ENCODE assay signal across 8 cellular contexts in the genomic region with DNA sequence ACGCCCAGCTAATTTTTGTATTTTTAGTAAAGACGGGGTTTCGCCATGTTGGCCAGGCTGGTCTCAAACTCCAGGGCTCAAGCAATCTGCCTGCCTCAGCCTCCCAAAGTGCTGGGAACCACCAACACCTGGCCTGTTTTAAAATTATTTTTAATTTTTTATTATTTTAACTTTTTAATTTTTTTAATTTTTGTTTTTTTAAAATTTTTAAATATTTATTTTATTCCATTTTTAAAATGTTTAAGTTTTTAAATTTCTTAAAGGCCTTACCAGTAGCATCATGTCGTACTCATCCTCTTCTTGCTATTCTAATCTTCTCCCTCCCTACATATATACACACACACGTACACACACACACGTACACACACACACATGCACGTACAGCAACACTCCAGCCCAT. TPM values are rescaled to one million over a fixed set of nuclear protein-coding genes. Genes with fewer than 3 reads are reported as not detected.
"Had no signal": no experiment of that assay in that cellular context is flagged by ENCODE, and none has a peak within 500 bp of the region (broad histone marks: within the 10 kb centered on the region; RNA-seq: fewer than 3 reads in every experiment).

No MANE protein-coding gene starts in this region.

- H3K27ac Mint-ChIP-seq: IgD-negative memory B cell had no signal

- H3K4me1 Mint-ChIP-seq: IgD-negative memory B cell had no signal

- ATAC-seq: HepG2, K562 had no signal

- DNase-seq: IMR-90, KBM-7, KG1 had no signal

- H3K4me3 Mint-ChIP-seq: IgD-negative memory B cell had no signal

- H3K27me3 Mint-ChIP-seq: IgD-negative memory B cell had no signal

RNA-seq across cellular contexts. Expression of gene LYG1, which starts 1.4 kb away (rescaled TPM):
- total RNA-seq: HT1080, IMR-90 had no signal

RNA-seq across cellular contexts. Expression of gene LYG2, which starts 44.1 kb away (rescaled TPM):
- total RNA-seq: HT-29, IMR-90, K562 had no signal
